In the genomic region with DNA sequence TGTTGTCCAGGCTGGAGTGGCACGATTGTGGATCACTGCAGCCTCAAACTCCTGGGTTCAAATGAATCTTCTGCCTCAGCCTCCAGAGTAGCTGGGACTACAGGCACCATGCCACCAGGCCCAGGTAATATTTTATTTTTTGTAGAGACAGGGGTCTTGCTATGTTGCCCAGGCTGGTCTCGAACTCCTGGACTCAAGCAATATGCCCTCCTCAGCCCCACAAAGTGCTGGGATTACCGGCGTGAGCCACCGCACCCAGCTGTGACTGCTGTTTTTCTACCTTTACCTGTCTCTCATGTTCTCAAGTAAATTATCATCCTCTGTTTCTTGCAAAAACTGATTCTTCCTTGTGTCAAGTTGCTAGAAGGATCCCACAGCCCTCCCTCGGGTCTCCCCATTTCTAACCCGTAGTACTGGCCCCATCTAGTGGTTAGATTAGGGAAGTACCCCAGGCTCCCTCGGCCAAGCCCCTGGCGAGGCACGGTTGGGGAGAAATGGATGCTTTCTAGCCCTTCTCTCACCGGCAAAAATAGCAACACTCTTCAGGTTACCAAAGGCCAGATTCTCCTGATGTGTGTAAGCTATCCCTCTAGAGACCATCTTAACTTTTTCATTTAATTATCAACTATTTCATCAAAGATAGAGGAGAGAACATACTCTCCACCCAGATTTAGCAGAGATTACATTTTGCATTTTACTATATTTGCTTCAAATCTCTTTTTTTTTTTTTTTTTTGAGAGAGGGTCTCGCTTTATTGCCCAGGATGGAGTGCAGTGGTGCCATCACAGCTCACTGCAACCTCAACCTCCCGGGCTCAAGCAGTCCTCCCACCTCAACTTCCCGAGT, we compare ENCODE assay signal across 9 cellular contexts. TPM values are rescaled to one million over a fixed set of nuclear protein-coding genes. Genes with fewer than 3 reads are reported as not detected.
DNase-seq lines count a peak whose midpoint lies in the region; ATAC-seq, FAIRE-seq and TF ChIP-seq lines count a peak whose summit lies in the region.
"Had no signal": no experiment of that assay in that cellular context is flagged by ENCODE, and none has a peak within 500 bp of the region (broad histone marks: within the 10 kb centered on the region; RNA-seq: fewer than 3 reads in every experiment).

No MANE protein-coding gene starts in this region.

- H3K4me1 ChIP-seq in DOHH2 (ENCODE audit: control insufficient read depth, low read length) (no peaks in the 10 kb centered on the region), SJSA1 (replicated peaks) (peaks cover 8% of the 10 kb centered on the region), gastroesophageal sphincter (no peaks in the 10 kb centered on the region), pancreas (no peaks in the 10 kb centered on the region), tibial artery (no peaks in the 10 kb centered on the region)

- FAIRE-seq in pancreas (lab: Jason Lieb, UNC), result peak; percentile 56
- FAIRE-seq: colon had no signal

- no peak overlapping the region for H3K4me2 ChIP-seq in DOHH2 (ENCODE audit: low read length)

- H3K9me2 ChIP-seq in DOHH2 (replicated peaks; ENCODE audit: control insufficient read depth, low read length), result no peaks in the 10 kb centered on the region

- no peak overlapping the region for H3K27ac ChIP-seq in DOHH2 (ENCODE audit: low read depth, low read length)
- no peak overlapping the region for H3K27ac ChIP-seq in SJSA1
- no peak overlapping the region for H3K27ac ChIP-seq in gastroesophageal sphincter
- H3K27ac ChIP-seq in pancreas, result no peak overlapping the region
- no peak overlapping the region for H3K27ac ChIP-seq in tibial artery

- no peaks in the 10 kb centered on the region for H3K36me3 ChIP-seq in DOHH2 (ENCODE audit: control insufficient read depth, low read length)
- no peaks in the 10 kb centered on the region for H3K36me3 ChIP-seq in SJSA1
- H3K36me3 ChIP-seq in gastroesophageal sphincter, result no peaks in the 10 kb centered on the region
- H3K36me3 ChIP-seq in pancreas, result no peaks in the 10 kb centered on the region
- H3K36me3 ChIP-seq in tibial artery, result no peaks in the 10 kb centered on the region

- TF ChIP-seq POLR2A in gastroesophageal sphincter (IDR thresholded peaks at IDR 0.05), result no peak

- no peaks in the 10 kb centered on the region for H4K20me1 ChIP-seq in DOHH2 (ENCODE audit: control insufficient read depth, insufficient read depth, low read depth, low read length)

- 30 to 31% methylated on average over 8 to 13 of the region's 14 CpGs for WGBS in gastroesophageal sphincter (ENCODE audit: low coverage in 1 of 2), 2 donors
- WGBS in pancreas, 2 donors, result 28 to 32% methylated on average over 14 of the region's 14 CpGs

- no peaks in the 10 kb centered on the region for H3K79me2 ChIP-seq in DOHH2 (ENCODE audit: control insufficient read depth, low read length)

- H3F3A ChIP-seq in DOHH2 (ENCODE audit: control insufficient read depth, insufficient read depth), result no peaks in the 10 kb centered on the region

- peak; percentile 91 for ATAC-seq in gastroesophageal sphincter
- peak; percentile 88 to 100 (median 98) for ATAC-seq in pancreas
- no peak for ATAC-seq in GM21360 (IDR thresholded peaks at IDR 0.05; ENCODE audit: unreplicated experiment)

- TF ChIP-seq EP300 in gastroesophageal sphincter (IDR thresholded peaks at IDR 0.05), result no peak

- no peaks in the 10 kb centered on the region for H3K9me3 ChIP-seq in DOHH2 (ENCODE audit: control insufficient read depth, insufficient read depth, low read length)
- H3K9me3 ChIP-seq in SJSA1 (replicated peaks), result no peaks in the 10 kb centered on the region
- H3K9me3 ChIP-seq in gastroesophageal sphincter, result no peaks in the 10 kb centered on the region
- H3K9me3 ChIP-seq in pancreas, result no peaks in the 10 kb centered on the region
- H3K9me3 ChIP-seq in tibial artery, result no peaks in the 10 kb centered on the region

- DNase-seq in LHCN-M2 (ENCODE audit: low read depth) (peak; percentile 55), SJSA1 (ENCODE audit: low read depth in 1 of 2, low spot score in 2 of 2) (peak; percentile 60 to 75), pancreas (peak in 5 of 6 donors; percentile 65 to 80 (median 66)), tibial artery (peak; percentile 73 to 81)
- DNase-seq in activated effector memory CD4-positive, alpha-beta T cell treated with Interleukin-2 at 50 U/mL for 16 hours, result peak; percentile 59

- H3K4me3 ChIP-seq in DOHH2 (ENCODE audit: low read length) (no peak overlapping the region), SJSA1 (no peak overlapping the region), gastroesophageal sphincter (no peak overlapping the region), pancreas (no peak overlapping the region), tibial artery (no peak overlapping the region)

- peaks cover 7% of the 10 kb centered on the region; the same call in 1 of the 2 replicates for H3K27me3 ChIP-seq in DOHH2 (ENCODE audit: control insufficient read depth, low read length)
- H3K27me3 ChIP-seq in SJSA1 (replicated peaks), result no peaks in the 10 kb centered on the region
- peaks cover 14% of the 10 kb centered on the region for H3K27me3 ChIP-seq in gastroesophageal sphincter
- H3K27me3 ChIP-seq in pancreas, result no peaks in the 10 kb centered on the region
- no peaks in the 10 kb centered on the region for H3K27me3 ChIP-seq in tibial artery

- TF ChIP-seq CTCF in DOHH2 (IDR thresholded peaks at IDR 0.05; ENCODE audit: low read depth, low read length, poor library complexity, severe bottlenecking), result peak; percentile 76
- TF ChIP-seq CTCF in gastroesophageal sphincter (IDR thresholded peaks at IDR 0.05), result peak; percentile 90 to 95 (median 91)
- peak; percentile 64 to 89 (median 84) for TF ChIP-seq CTCF in pancreas (IDR thresholded peaks at IDR 0.05)
- peak; percentile 93 to 96 for TF ChIP-seq CTCF in tibial artery (IDR thresholded peaks at IDR 0.05)

- intact Hi-C loops in pancreas (cut with DNase I) (loop anchor here (2.0 to 10.0 kb wide), 4 partner anchors 46 to 136 kb away; no protein-coding TSS in a partner anchor), tibial artery (cut with DNase I; ENCODE audit: low total_unique reads) (loop anchor here (1.0 to 2.0 kb wide), 2 partner anchors 47 to 141 kb away; partner anchors contain the start of gene ASB6)

RNA-seq across cellular contexts. Expression of gene TOR1B, which starts 19.2 kb away (rescaled TPM):
- total RNA-seq in LHCN-M2 (2014; rRNA removed) (32.5 and 38.0 TPM in 2 replicates), gastroesophageal sphincter (10 to 100 TPM; 17.5 to 55.4 (median 33.8) TPM), pancreas (10 to 100 TPM in 5 of 6 donors, 1 to 10 TPM in 1; 7.6 to 17.3 (median 12.0) TPM)
- polyA plus RNA-seq in LHCN-M2 (2012), result 14.4 TPM
- total RNA-seq in SJSA1 (2014; rRNA removed; shearing (Covaris generic)), result 24.9 and 38.3 TPM in 2 replicates
- 10 to 100 TPM in 1 of 2 donors, 1 to 10 TPM in 1; 6.1 to 10.5 TPM for polyA plus RNA-seq in pancreas

RNA-seq across cellular contexts. Expression of gene PTGES, which starts 30.9 kb away (rescaled TPM):
- total RNA-seq in LHCN-M2 (2014; rRNA removed) (0.34 and 0.64 TPM in 2 replicates), gastroesophageal sphincter (10 to 100 TPM in 1 of 4 donors, 1 to 10 TPM in 2, under 1 TPM in 1; 0.78 to 15.1 (median 6.1) TPM), pancreas (1 to 10 TPM in 3 of 6 donors, under 1 TPM in 3; 0.16 to 2.5 (median 0.77) TPM)
- 6.6 TPM for polyA plus RNA-seq in LHCN-M2 (2012)
- 2.4 and 5.4 TPM in 2 replicates for total RNA-seq in SJSA1 (2014; rRNA removed; shearing (Covaris generic))
- 1 to 10 TPM in 1 of 2 donors, under 1 TPM in 1; 0.75 to 1.8 TPM for polyA plus RNA-seq in pancreas

RNA-seq across cellular contexts. Expression of gene TOR1A, which starts 40.2 kb away (rescaled TPM):
- total RNA-seq in LHCN-M2 (2014; rRNA removed) (78.1 and 82.1 TPM in 2 replicates), gastroesophageal sphincter (10 to 100 TPM; 33.9 to 45.9 (median 38.2) TPM), pancreas (10 to 100 TPM in 5 of 6 donors, 1 to 10 TPM in 1; 8.9 to 17.5 (median 12.2) TPM)
- polyA plus RNA-seq in LHCN-M2 (2012), result 50.4 TPM
- 29.4 and 42.8 TPM in 2 replicates for total RNA-seq in SJSA1 (2014; rRNA removed; shearing (Covaris generic))
- 10 to 100 TPM; 10.0 to 15.3 TPM for polyA plus RNA-seq in pancreas

RNA-seq across cellular contexts. Expression of gene C9orf78, which starts 51.3 kb away (rescaled TPM):
- total RNA-seq in LHCN-M2 (2014; rRNA removed) (63.3 and 79.4 TPM in 2 replicates), gastroesophageal sphincter (100 to 1,000 TPM in 2 of 4 donors, 10 to 100 TPM in 2; 59.9 to 113 (median 85.0) TPM), pancreas (10 to 100 TPM; 16.3 to 22.4 (median 17.2) TPM)
- 54.4 TPM for polyA plus RNA-seq in LHCN-M2 (2012)
- 56.2 and 59.3 TPM in 2 replicates for total RNA-seq in SJSA1 (2014; rRNA removed; shearing (Covaris generic))
- 10 to 100 TPM; 24.2 to 38.6 TPM for polyA plus RNA-seq in pancreas

RNA-seq across cellular contexts. Expression of gene USP20, which starts 51.5 kb away (rescaled TPM):
- total RNA-seq in LHCN-M2 (2014; rRNA removed), result 8.1 and 9.5 TPM in 2 replicates
- 7.6 TPM for polyA plus RNA-seq in LHCN-M2 (2012)
- 2.1 and 3.4 TPM in 2 replicates for total RNA-seq in SJSA1 (2014; rRNA removed; shearing (Covaris generic))
- 10 to 100 TPM; 25.9 to 56.8 (median 33.4) TPM for total RNA-seq in gastroesophageal sphincter
- 10 to 100 TPM in 5 of 6 donors, 1 to 10 TPM in 1; 9.7 to 20.2 (median 13.1) TPM for total RNA-seq in pancreas
- polyA plus RNA-seq in pancreas, result 10 to 100 TPM; 38.8 to 54.8 TPM
